8 cellular contexts compared by ENCODE assay signal in genomic region chr7:148699024-148699771, GRCh38. TPM values are rescaled to one million over a fixed set of nuclear protein-coding genes. Genes with fewer than 3 reads are reported as not detected.
DNase-seq lines count a peak whose midpoint lies in the region; ATAC-seq, FAIRE-seq and TF ChIP-seq lines count a peak whose summit lies in the region.

No MANE protein-coding gene starts in this region.

- peak in 4 of 5 donors; percentile 20 to 72 (median 42) for DNase-seq in CD8-positive, alpha-beta memory T cell
- DNase-seq in GM19239 (ENCODE audit: insufficient read length, low spot score) (peak; percentile 42), SK-N-MC (ENCODE audit: low read depth, low spot score) (no peak), hepatocyte (ENCODE audit: low spot score) (peak; percentile 81), gastrocnemius medialis (peak; percentile 32 to 68), GDM1 (lab: John Stamatoyannopoulos, UW) (no peak)

- peak overlapping the region; percentile 92 for H2AFZ ChIP-seq in hepatocyte

- H4K20me1 ChIP-seq in hepatocyte (ENCODE audit: insufficient read depth, poor library complexity, severe bottlenecking), result peaks cover 46% of the 10 kb centered on the region

- CTCF ChIA-PET in CD8-positive, alpha-beta memory T cell (lab: Charles Lee), result interaction anchor here (1.0 to 1.4 kb wide), 4 partner anchors 10 to 264 kb away, joined by 3 to 5 read pairs (median 4); no protein-coding TSS in a partner anchor

- H3K9me2 ChIP-seq in hepatocyte (replicated peaks; ENCODE audit: insufficient read depth), result no peaks in the 10 kb centered on the region

- H3K27ac ChIP-seq in CD8-positive, alpha-beta memory T cell (ENCODE audit: low read depth, low read length), result peak overlapping the region; percentile 80
- peak overlapping the region; percentile 90 for H3K27ac ChIP-seq in SK-N-MC
- H3K27ac ChIP-seq in adipose tissue (ENCODE audit: low read depth, low read length), result peak overlapping the region; percentile 91
- H3K27ac ChIP-seq in hepatocyte, result peak overlapping the region; percentile 100
- peak overlapping the region; percentile 85 to 96 (median 92) for H3K27ac ChIP-seq in gastrocnemius medialis

- H3K27ac Mint-ChIP-seq in CD8-positive, alpha-beta memory T cell, result peak overlapping the region; percentile 57 to 92 (median 78)

- in situ Hi-C loops in gastrocnemius medialis (cut with MboI; ENCODE audit: low sequenced_read_pairs in 4 of 4), result no loop called here

- peak overlapping the region; percentile 89 for H3K4me2 ChIP-seq in hepatocyte

- POLR2A ChIA-PET in CD8-positive, alpha-beta memory T cell (lab: Charles Lee), result interaction anchor here (1.0 to 2.5 kb wide), 8 partner anchors 9 to 448 kb away, joined by 3 to 11 read pairs (median 5); partner anchors contain the start of gene ZNF398

- TF ChIP-seq CTCF in hepatocyte (IDR thresholded peaks at IDR 0.05; ENCODE audit: poor library complexity) (no peak), gastrocnemius medialis (IDR thresholded peaks at IDR 0.05 in 4 of 5, conservative IDR thresholded peaks at IDR 0.05 in 1 of 5) (no peak)

- H3K4me1 Mint-ChIP-seq in CD8-positive, alpha-beta memory T cell, result peaks cover 47 to 66% (median 59%) of the 10 kb centered on the region in 3 donors

- intact Hi-C loops in gastrocnemius medialis (cut with DNase I; ENCODE audit: low total_unique reads), result loop anchor here (2.0 to 5.0 kb wide), 6 partner anchors 38 to 393 kb away; partner anchors contain the start of genes EZH2, PDIA4 and ZNF786

- peak overlapping the region; percentile 72 for H3K4me3 ChIP-seq in CD8-positive, alpha-beta memory T cell (ENCODE audit: low read length)
- peak overlapping the region; percentile 91 for H3K4me3 ChIP-seq in SK-N-MC
- H3K4me3 ChIP-seq in hepatocyte, result peak overlapping the region; percentile 90
- H3K4me3 ChIP-seq in gastrocnemius medialis, result peak overlapping the region; percentile 56 to 81 (median 72)

- WGBS in adipose tissue, 3 donors, result 0 to 1% (median 0%) methylated on average over 70 to 105 of the region's 105 CpGs
- under 1% methylated on average over 85 of the region's 105 CpGs for WGBS in hepatocyte (ENCODE audit: low lambda C conversion rate, missing lambda C conversion rate)

- H3K27me3 ChIP-seq in CD8-positive, alpha-beta memory T cell (ENCODE audit: insufficient read depth, low read length, poor library complexity, severe bottlenecking), result no peaks in the 10 kb centered on the region
- H3K27me3 ChIP-seq in hepatocyte (no peaks in the 10 kb centered on the region), gastrocnemius medialis (no peaks in the 10 kb centered on the region)

- H3K36me3 ChIP-seq in CD8-positive, alpha-beta memory T cell (ENCODE audit: insufficient read depth, low read length), result no peaks in the 10 kb centered on the region
- H3K36me3 ChIP-seq in SK-N-MC (ENCODE audit: insufficient read depth, low read length), result no peaks in the 10 kb centered on the region
- H3K36me3 ChIP-seq in hepatocyte (replicated peaks; ENCODE audit: insufficient read depth, low read depth), result no peaks in the 10 kb centered on the region
- H3K36me3 ChIP-seq in gastrocnemius medialis, result no peaks in the 10 kb centered on the region

- H3K4me1 ChIP-seq in CD8-positive, alpha-beta memory T cell (ENCODE audit: insufficient read depth, low read length), result peaks cover 48% of the 10 kb centered on the region
- peaks cover 23% of the 10 kb centered on the region for H3K4me1 ChIP-seq in hepatocyte (ENCODE audit: insufficient read depth)
- peaks cover 41 to 42% of the 10 kb centered on the region in 2 donors for H3K4me1 ChIP-seq in gastrocnemius medialis

- no peaks in the 10 kb centered on the region for H3K9me3 ChIP-seq in CD8-positive, alpha-beta memory T cell (ENCODE audit: low read length)
- no peaks in the 10 kb centered on the region for H3K9me3 ChIP-seq in SK-N-MC (ENCODE audit: low read depth, low read length)
- no peaks in the 10 kb centered on the region for H3K9me3 ChIP-seq in hepatocyte (ENCODE audit: low read depth)
- H3K9me3 ChIP-seq in gastrocnemius medialis, result no peaks in the 10 kb centered on the region

- peaks cover 65% of the 10 kb centered on the region for H3K79me2 ChIP-seq in hepatocyte

- no peaks in the 10 kb centered on the region for H3K9me3 Mint-ChIP-seq in CD8-positive, alpha-beta memory T cell

- ATAC-seq in HG03342 (IDR thresholded peaks at IDR 0.05; ENCODE audit: unreplicated experiment) (peak; percentile 37), gastrocnemius medialis (peak; percentile 52 to 57)

- H3K9ac ChIP-seq in SK-N-MC (ENCODE audit: insufficient read length), result peak overlapping the region; percentile 96

- H3K36me3 Mint-ChIP-seq in CD8-positive, alpha-beta memory T cell, result peaks cover 0 to 6% (median 0%) of the 10 kb centered on the region in 3 donors

- H3K4me3 Mint-ChIP-seq in CD8-positive, alpha-beta memory T cell, result peak overlapping the region; percentile 77 to 91 (median 82)

- TF ChIP-seq POLR2A in gastrocnemius medialis (IDR thresholded peaks at IDR 0.05), result peak in 1 of 2 donors; percentile 36

- H3K27me3 Mint-ChIP-seq in CD8-positive, alpha-beta memory T cell, result no peaks in the 10 kb centered on the region

- FAIRE-seq in GM19239 (lab: Jason Lieb, UNC), result no peak

RNA-seq across cellular contexts. Expression of gene CUL1, which starts 0.5 kb away (rescaled TPM):
- total RNA-seq in CD8-positive, alpha-beta memory T cell, result 10 to 100 TPM; 92.2 to 93.4 TPM
- polyA plus RNA-seq in CD8-positive, alpha-beta memory T cell, result 58.3 TPM
- polyA plus RNA-seq in adipose tissue (10 to 100 TPM; 14.1 to 37.3 (median 30.4) TPM), hepatocyte (55.3 and 56.7 TPM in 2 replicates)
- total RNA-seq in hepatocyte (64.2 and 68.4 TPM in 2 replicates), gastrocnemius medialis (100 to 1,000 TPM in 1 of 4 donors, 10 to 100 TPM in 3; 78.7 to 101 (median 84.6) TPM)

Comparison
In these comparisons a context has a peak if more than half of its experiments do, and no peak if none do; other contexts are left out.
1. DNase-seq: peak in CD8-positive, alpha-beta memory T cell (4 of 5), GM19239 (single experiment), hepatocyte (single experiment) and gastrocnemius medialis (2 of 2); none in SK-N-MC (single experiment) and GDM1 (single experiment).
2. Peak in every context shown above with its lines, with median percentiles within 50 percentile points of each other: H3K27ac ChIP-seq and H3K4me3 ChIP-seq.